In genomic region chr15:41486286-41486685, GRCh38 we compare ENCODE assay signal across 3 cellular contexts.
TF ChIP-seq lines count a peak whose summit lies in the region.

No MANE protein-coding gene starts in this region.

TF ChIP-seq in SK-N-SH, 30 proteins besides CTCF, POLR2A, EP300 and RAD21:
- TF ChIP-seq, protein P1, sequence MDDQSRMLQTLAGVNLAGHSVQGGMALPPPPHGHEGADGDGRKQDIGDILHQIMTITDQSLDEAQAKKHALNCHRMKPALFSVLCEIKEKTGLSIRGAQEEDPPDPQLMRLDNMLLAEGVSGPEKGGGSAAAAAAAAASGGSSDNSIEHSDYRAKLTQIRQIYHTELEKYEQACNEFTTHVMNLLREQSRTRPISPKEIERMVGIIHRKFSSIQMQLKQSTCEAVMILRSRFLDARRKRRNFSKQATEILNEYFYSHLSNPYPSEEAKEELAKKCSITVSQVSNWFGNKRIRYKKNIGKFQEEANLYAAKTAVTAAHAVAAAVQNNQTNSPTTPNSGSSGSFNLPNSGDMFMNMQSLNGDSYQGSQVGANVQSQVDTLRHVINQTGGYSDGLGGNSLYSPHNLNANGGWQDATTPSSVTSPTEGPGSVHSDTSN (IDR thresholded peaks at IDR 0.05): no peak
- TF ChIP-seq EZH2phosphoT487 (IDR thresholded peaks at IDR 0.05; ENCODE audit: borderline replicate concordance, low read depth) (no peak), CHD2 (IDR thresholded peaks at IDR 0.05; ENCODE audit: low read length, partially characterized antibody) (no peak), ELF1 (IDR thresholded peaks at IDR 0.05) (no peak), SMC3 (IDR thresholded peaks at IDR 0.05; ENCODE audit: low read depth, low read length) (no peak)
- TF ChIP-seq, protein P2, sequence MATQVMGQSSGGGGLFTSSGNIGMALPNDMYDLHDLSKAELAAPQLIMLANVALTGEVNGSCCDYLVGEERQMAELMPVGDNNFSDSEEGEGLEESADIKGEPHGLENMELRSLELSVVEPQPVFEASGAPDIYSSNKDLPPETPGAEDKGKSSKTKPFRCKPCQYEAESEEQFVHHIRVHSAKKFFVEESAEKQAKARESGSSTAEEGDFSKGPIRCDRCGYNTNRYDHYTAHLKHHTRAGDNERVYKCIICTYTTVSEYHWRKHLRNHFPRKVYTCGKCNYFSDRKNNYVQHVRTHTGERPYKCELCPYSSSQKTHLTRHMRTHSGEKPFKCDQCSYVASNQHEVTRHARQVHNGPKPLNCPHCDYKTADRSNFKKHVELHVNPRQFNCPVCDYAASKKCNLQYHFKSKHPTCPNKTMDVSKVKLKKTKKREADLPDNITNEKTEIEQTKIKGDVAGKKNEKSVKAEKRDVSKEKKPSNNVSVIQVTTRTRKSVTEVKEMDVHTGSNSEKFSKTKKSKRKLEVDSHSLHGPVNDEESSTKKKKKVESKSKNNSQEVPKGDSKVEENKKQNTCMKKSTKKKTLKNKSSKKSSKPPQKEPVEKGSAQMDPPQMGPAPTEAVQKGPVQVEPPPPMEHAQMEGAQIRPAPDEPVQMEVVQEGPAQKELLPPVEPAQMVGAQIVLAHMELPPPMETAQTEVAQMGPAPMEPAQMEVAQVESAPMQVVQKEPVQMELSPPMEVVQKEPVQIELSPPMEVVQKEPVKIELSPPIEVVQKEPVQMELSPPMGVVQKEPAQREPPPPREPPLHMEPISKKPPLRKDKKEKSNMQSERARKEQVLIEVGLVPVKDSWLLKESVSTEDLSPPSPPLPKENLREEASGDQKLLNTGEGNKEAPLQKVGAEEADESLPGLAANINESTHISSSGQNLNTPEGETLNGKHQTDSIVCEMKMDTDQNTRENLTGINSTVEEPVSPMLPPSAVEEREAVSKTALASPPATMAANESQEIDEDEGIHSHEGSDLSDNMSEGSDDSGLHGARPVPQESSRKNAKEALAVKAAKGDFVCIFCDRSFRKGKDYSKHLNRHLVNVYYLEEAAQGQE (IDR thresholded peaks at IDR 0.05; ENCODE audit: low read depth, low read length): no peak

TF ChIP-seq in SK-N-SH treated with all-trans-retinoic acid at 6 μM for 48 hours, 23 proteins besides CTCF, POLR2A, EP300 and RAD21:
- TF ChIP-seq ISL1 (CRISPR knock-in tag; IDR thresholded peaks at IDR 0.05): no peak
- TF ChIP-seq ESRRG (CRISPR knock-in tag; IDR thresholded peaks at IDR 0.05): no peak

TF ChIP-seq in HepG2, 621 proteins besides CTCF, POLR2A, EP300 and RAD21:
- TF ChIP-seq NBN (conservative IDR thresholded peaks at IDR 0.05): no peak
- no peak for TF ChIP-seq MEIS2 (CRISPR knock-in tag; IDR thresholded peaks at IDR 0.05)
- TF ChIP-seq ZNF276 (CRISPR knock-in tag; IDR thresholded peaks at IDR 0.05; ENCODE audit: low read depth): no peak
- TF ChIP-seq BRCA1 (CRISPR knock-in tag; IDR thresholded peaks at IDR 0.05): no peak
- TF ChIP-seq ISL2 (CRISPR knock-in tag; IDR thresholded peaks at IDR 0.05): no peak
- no peak for TF ChIP-seq ZNF274 (CRISPR knock-in tag; IDR thresholded peaks at IDR 0.05)
- no peak for TF ChIP-seq SMC3 (IDR thresholded peaks at IDR 0.05; ENCODE audit: low read length)
